In genomic region chr15:91706366-91707032, GRCh38 we compare ENCODE assay signal across 9 cellular contexts.
A peak's percentile ranks its signal among the peaks of the same experiment; 100 is the strongest.
DNase-seq lines count a peak whose midpoint lies in the region; ATAC-seq, FAIRE-seq and TF ChIP-seq lines count a peak whose summit lies in the region.
"Had no signal": no experiment of that assay in that cellular context is flagged by ENCODE, and none has a peak within 500 bp of the region (broad histone marks: within the 10 kb centered on the region; RNA-seq: fewer than 3 reads in every experiment).

No MANE protein-coding gene starts in this region.

- no peaks in the 10 kb centered on the region for H3K9me3 ChIP-seq in H1 (ENCODE audit: insufficient read depth in 2 of 2, low read depth in 1 of 2, low read length in 1 of 2)

- peak overlapping the region in 1 of 2 experiments; percentile 40; a peak in 1 of 4 replicates for H3K4me2 ChIP-seq in H1 (ENCODE audit: insufficient read depth in 1 of 2, low read depth in 2 of 2, low read length in 2 of 2)

- TF ChIP-seq EP300 in H1 (IDR thresholded peaks at IDR 0.05; ENCODE audit: borderline replicate concordance in 1 of 2, low read depth in 2 of 2, low read length in 2 of 2), result no peak

- H3K36me3 ChIP-seq in H1 (ENCODE audit: control insufficient read depth in 2 of 4, insufficient read depth in 4 of 4, low read length in 3 of 4), result no peaks in the 10 kb centered on the region

- peak; percentile 69 for ATAC-seq in HG03442 (IDR thresholded peaks at IDR 0.05; ENCODE audit: unreplicated experiment)
- ATAC-seq in activated CD8-positive, alpha-beta T cell treated with anti-CD3 and anti-CD28 coated beads, Interleukin-2, amount 10 ng/mL, durations not matched to agents 7 days and 5 days, result peak; percentile 100
- no peak for ATAC-seq in GM19023 (IDR thresholded peaks at IDR 0.05; ENCODE audit: unreplicated experiment)

- H3K9ac ChIP-seq in H1 (replicated peaks in 1 of 4; ENCODE audit: extremely low read depth in 1 of 4, low read depth in 3 of 4, low read length in 3 of 4), result peak overlapping the region in 1 of 4 experiments; percentile 43; a peak in 1 of 7 replicates

- no peaks in the 10 kb centered on the region for H4K20me1 ChIP-seq in H1 (replicated peaks in 1 of 2; ENCODE audit: control insufficient read depth in 1 of 2, insufficient read depth in 2 of 2, low read length in 2 of 2)

- no peak overlapping the region for H2BK120ac ChIP-seq in H1 (replicated peaks; ENCODE audit: low read depth, low read length)

- no peak overlapping the region for H3K18ac ChIP-seq in H1 (ENCODE audit: extremely low read depth, low read length)

- no peak overlapping the region for H3K14ac ChIP-seq in H1 (ENCODE audit: insufficient read length)

- H2AK5ac ChIP-seq in H1 (ENCODE audit: low read depth, low read length), result no peak overlapping the region

- POLR2A ChIA-PET in activated CD8-positive, alpha-beta T cell treated with anti-CD3 and anti-CD28 coated beads, Interleukin-2, amount 10 ng/mL, durations not matched to agents 7 days and 5 days (lab: Charles Lee), result interaction anchor here (1.0 to 1.1 kb wide), 3 partner anchors 45 to 372 kb away, joined by 3 read pairs; no protein-coding TSS in a partner anchor
- POLR2A ChIA-PET in H1 (lab: Charles Lee; ENCODE audit: partially characterized antibody), result interaction anchor here (1.0 kb wide), 1 partner anchor 147 kb away, joined by 3 read pairs; the partner anchor contains the start of gene SLCO3A1

- no peaks in the 10 kb centered on the region for H3K27me3 ChIP-seq in H1 (replicated peaks in 1 of 4; ENCODE audit: control insufficient read depth in 3 of 4, extremely low read depth in 1 of 4, insufficient read depth in 3 of 4, low read length in 3 of 4)

- no peaks in the 10 kb centered on the region for H3K9me3 Mint-ChIP-seq in activated CD8-positive, alpha-beta T cell treated with anti-CD3 and anti-CD28 coated beads, Interleukin-2, amount 10 ng/mL, durations not matched to agents 7 days and 5 days (ENCODE audit: insufficient read depth)
- H3K9me3 Mint-ChIP-seq: memory B cell had no signal

- H2BK20ac ChIP-seq in H1 (ENCODE audit: low read length), result no peak overlapping the region

- no peak overlapping the region for H2BK15ac ChIP-seq in H1 (ENCODE audit: low read length)

- H2BK12ac ChIP-seq in H1 (ENCODE audit: low read depth, low read length), result no peak overlapping the region

- H2AFZ ChIP-seq in H1 (ENCODE audit: low read length), result 0 out of 2 replicates have a peak overlapping the region, but pooled peaks have one; percentile 74

- H3K79me1 ChIP-seq in H1 (ENCODE audit: low read depth, low read length), result no peaks in the 10 kb centered on the region

- H2BK5ac ChIP-seq in H1 (ENCODE audit: low read depth, low read length), result no peak overlapping the region

- H3K4me3 ChIP-seq in GM12864 (ENCODE audit: low read depth, low read length) (no peak overlapping the region), H1 (ENCODE audit: extremely low read depth in 1 of 4, insufficient read depth in 2 of 4, low read depth in 3 of 4, low read length in 4 of 4) (no peak overlapping the region)

- H3K23me2 ChIP-seq in H1 (ENCODE audit: low read depth, low read length), result no peaks in the 10 kb centered on the region; the same call in 1 of the 2 replicates

- DNase-seq in GM12864 (ENCODE audit: low read depth) (peak; percentile 16), NCI-H774 (lab: John Stamatoyannopoulos, UW) (peak; percentile 58), H1 (ENCODE audit: low read depth in 1 of 2, low spot score in 2 of 2) (peak; percentile 72 to 87), midbrain (lab: John Stamatoyannopoulos, UW) (peak; percentile 87)
- peak; percentile 95 for DNase-seq in activated CD8-positive, alpha-beta T cell treated with anti-CD3 and anti-CD28 coated beads, Interleukin-2, amount 10 ng/mL, durations not matched to agents 7 days and 5 days
- DNase-seq in stimulated activated CD8-positive, alpha-beta memory T cell treated with anti-CD3 and anti-CD28 coated beads, Interleukin-4, amount 100 ng/mL, for 48 hours, result peak; percentile 90

- no peak overlapping the region for H3K4ac ChIP-seq in H1 (replicated peaks; ENCODE audit: insufficient read length, low read depth, low read length)

- peak; percentile 74 for FAIRE-seq in H1 (lab: Jason Lieb, UNC)

- H3K56ac ChIP-seq in H1 (replicated peaks; ENCODE audit: insufficient read length, low read depth, low read length), result no peak overlapping the region

- no peak overlapping the region; the same call in 1 of the 2 replicates for H4K8ac ChIP-seq in H1 (ENCODE audit: extremely low read depth, insufficient read depth, low read length)

- H4K91ac ChIP-seq in H1 (replicated peaks; ENCODE audit: insufficient read length, low read length), result no peak overlapping the region

- peak overlapping the region; percentile 85 for H3K27ac Mint-ChIP-seq in activated CD8-positive, alpha-beta T cell treated with anti-CD3 and anti-CD28 coated beads, Interleukin-2, amount 10 ng/mL, durations not matched to agents 7 days and 5 days
- H3K27ac Mint-ChIP-seq: memory B cell had no signal

- peaks cover 35% of the 10 kb centered on the region for H3K4me1 Mint-ChIP-seq in activated CD8-positive, alpha-beta T cell treated with anti-CD3 and anti-CD28 coated beads, Interleukin-2, amount 10 ng/mL, durations not matched to agents 7 days and 5 days (ENCODE audit: low read depth)
- H3K4me1 Mint-ChIP-seq: memory B cell had no signal

- H3K27ac ChIP-seq in H1 (ENCODE audit: low read depth, low read length), result no peak overlapping the region

- no peak overlapping the region for H4K5ac ChIP-seq in H1 (ENCODE audit: insufficient read length, low read depth, low read length)

- peak overlapping the region; percentile 56 for H3K4me3 Mint-ChIP-seq in activated CD8-positive, alpha-beta T cell treated with anti-CD3 and anti-CD28 coated beads, Interleukin-2, amount 10 ng/mL, durations not matched to agents 7 days and 5 days
- H3K4me3 Mint-ChIP-seq: memory B cell had no signal

- WGBS in H1 (ENCODE audit: extremely low coverage in 1 of 2, insufficient coverage in 1 of 2, insufficient read length in 1 of 2, insufficient replicate concordance in 2 of 2, low coverage in 1 of 2, low lambda C conversion rate in 2 of 2, missing lambda C conversion rate in 1 of 2), 2 experiments, result 30% methylated on average over 9 of the region's 9 CpGs; no CpG with 5 or more reads in 1 of the 2 experiments

- TF ChIP-seq RAD21 in H1 (IDR thresholded peaks at IDR 0.05 in 1 of 2, conservative IDR thresholded peaks at IDR 0.05 in 1 of 2; ENCODE audit: low read depth in 2 of 2, low read length in 2 of 2), result peak; percentile 78 to 86

- peak; percentile 95 for TF ChIP-seq CTCF in GM12864 (IDR thresholded peaks at IDR 0.05; ENCODE audit: low read depth, low read length, missing control alignments)
- TF ChIP-seq CTCF in H1 (IDR thresholded peaks at IDR 0.05; ENCODE audit: control extremely low read depth in 1 of 3, insufficient read depth in 1 of 3, low read depth in 1 of 3, low read length in 3 of 3), result peak; percentile 69 to 97 (median 89)

- H3K27me3 Mint-ChIP-seq in activated CD8-positive, alpha-beta T cell treated with anti-CD3 and anti-CD28 coated beads, Interleukin-2, amount 10 ng/mL, durations not matched to agents 7 days and 5 days (ENCODE audit: low read depth), result peaks cover 18% of the 10 kb centered on the region

- H3K23ac ChIP-seq in H1 (ENCODE audit: insufficient read length), result no peak overlapping the region

- H3K79me2 ChIP-seq in H1 (ENCODE audit: control insufficient read depth in 1 of 2, insufficient read depth in 2 of 2, low read length in 2 of 2), result no peaks in the 10 kb centered on the region

- no peak for TF ChIP-seq POLR2A in H1 (IDR thresholded peaks at IDR 0.05; ENCODE audit: control extremely low read depth in 1 of 2, low read depth in 2 of 2, low read length in 2 of 2)

- H3K4me1 ChIP-seq in H1 (replicated peaks in 1 of 4; ENCODE audit: control insufficient read depth in 3 of 4, insufficient read depth in 4 of 4, low read length in 3 of 4), result peaks cover 0 to 3% (median 0%) of the 10 kb centered on the region in 4 experiments; a peak in 1 of 7 replicates

- no peaks in the 10 kb centered on the region for H3K36me3 Mint-ChIP-seq in activated CD8-positive, alpha-beta T cell treated with anti-CD3 and anti-CD28 coated beads, Interleukin-2, amount 10 ng/mL, durations not matched to agents 7 days and 5 days (ENCODE audit: low read depth)
- H3K36me3 Mint-ChIP-seq: memory B cell had no signal

- CTCF ChIA-PET in activated CD8-positive, alpha-beta T cell treated with anti-CD3 and anti-CD28 coated beads, Interleukin-2, amount 10 ng/mL, durations not matched to agents 7 days and 5 days (lab: Charles Lee), result interaction anchor here (0.6 to 4.1 kb wide), 78 partner anchors 8 to 651 kb away, joined by 3 to 43 read pairs (median 4); partner anchors contain the start of gene SLCO3A1
- CTCF ChIA-PET in H1 (lab: Charles Lee; ENCODE audit: partially characterized antibody), result interaction anchor here (0.6 to 4.7 kb wide), 76 partner anchors 8 to 1194 kb away, joined by 3 to 50 read pairs (median 4); partner anchors contain the start of gene SLCO3A1

TF ChIP-seq in H1, 55 proteins besides CTCF, POLR2A, EP300 and RAD21:
- peak; percentile 26; the same call in 1 of the 2 replicates for TF ChIP-seq CEBPB (IDR thresholded peaks at IDR 0.05; ENCODE audit: low read depth, low read length)
- TF ChIP-seq YY1 (IDR thresholded peaks at IDR 0.05; ENCODE audit: low read depth, low read length), result 0 out of 2 replicates have a peak, but pooled peaks have one; percentile 27
- peak in 1 of 2 experiments; percentile 60; a peak in 1 of 4 replicates for TF ChIP-seq SIN3A (conservative IDR thresholded peaks at IDR 0.05 in 1 of 2, IDR thresholded peaks at IDR 0.05 in 1 of 2; ENCODE audit: low read depth in 1 of 2, low read length in 2 of 2)
- TF ChIP-seq RXRA (IDR thresholded peaks at IDR 0.05; ENCODE audit: insufficient read depth, low read depth, low read length), result no peak
- TF ChIP-seq, protein P1, sequence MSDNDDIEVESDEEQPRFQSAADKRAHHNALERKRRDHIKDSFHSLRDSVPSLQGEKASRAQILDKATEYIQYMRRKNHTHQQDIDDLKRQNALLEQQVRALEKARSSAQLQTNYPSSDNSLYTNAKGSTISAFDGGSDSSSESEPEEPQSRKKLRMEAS (IDR thresholded peaks at IDR 0.05), result 0 out of 2 replicates have a peak, but pooled peaks have one; percentile 17
- no peak for TF ChIP-seq RBBP5 (IDR thresholded peaks at IDR 0.05; ENCODE audit: borderline replicate concordance, low read depth, low read length)
- TF ChIP-seq JUND (IDR thresholded peaks at IDR 0.05; ENCODE audit: low read length), result peak; percentile 42

Comparison
In these comparisons a context has a peak if more than half of its experiments do, and no peak if none do; other contexts are left out.
1. DNase-seq: peak in every context shown above with its lines; median percentile 95 in activated CD8-positive, alpha-beta T cell treated with anti-CD3 and anti-CD28 coated beads, Interleukin-2, amount 10 ng/mL, durations not matched to agents 7 days and 5 days; 90 in stimulated activated CD8-positive, alpha-beta memory T cell treated with anti-CD3 and anti-CD28 coated beads, Interleukin-4, amount 100 ng/mL, for 48 hours; 87 in midbrain; 80 in H1; 58 in NCI-H774; 16 in GM12864.